23 cellular contexts compared by ENCODE assay signal in the genomic region with DNA sequence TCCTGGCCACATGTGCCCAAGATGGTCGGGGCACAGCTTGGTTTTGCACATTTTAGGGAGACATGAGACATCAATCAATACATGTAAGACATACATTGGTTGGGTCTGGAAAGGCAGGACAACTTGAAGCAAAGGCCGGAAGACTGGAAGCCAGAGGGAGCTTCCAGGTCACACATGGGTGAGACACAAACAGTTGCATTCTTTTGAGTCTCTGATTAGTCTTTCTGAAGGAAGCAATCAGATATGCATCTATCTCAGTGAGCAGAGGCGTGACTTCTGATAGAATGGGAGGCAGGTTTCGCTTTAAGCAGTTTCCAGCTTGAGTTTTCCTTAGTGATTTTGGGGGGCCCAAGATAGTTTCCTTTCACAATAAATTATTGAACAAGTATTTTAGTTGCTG.
A peak's percentile ranks its signal among the peaks of the same experiment; 100 is the strongest.
DNase-seq lines count a peak whose midpoint lies in the region; ATAC-seq, FAIRE-seq and TF ChIP-seq lines count a peak whose summit lies in the region.
"Had no signal": no experiment of that assay in that cellular context is flagged by ENCODE, and none has a peak within 500 bp of the region (broad histone marks: within the 10 kb centered on the region; RNA-seq: fewer than 3 reads in every experiment).

No MANE protein-coding gene starts in this region.

- no peak for DNase-seq in GM23338 (ENCODE audit: low spot score)
- no peak for DNase-seq in H1 (ENCODE audit: low read depth in 1 of 2, low spot score in 2 of 2)
- DNase-seq in neural progenitor cell (ENCODE audit: low spot score), result no peak
- DNase-seq in glomerular visceral epithelial cell (ENCODE audit: extremely low spot score), result no peak
- DNase-seq in frontal cortex (ENCODE audit: low spot score in 2 of 2), result no peak
- DNase-seq in COLO829 (ENCODE audit: low spot score), result no peak
- DNase-seq: Calu3; CD4-positive, alpha-beta memory T cell; DMS79 treated with DMSO at 0.1 percent for 48 hours; EL; GDM1; GOT3; H9; KBM-7 had no signal

- TF ChIP-seq CTCF in GM23338 (conservative IDR thresholded peaks at IDR 0.05; ENCODE audit: low read depth in 2 of 2), result no peak
- TF ChIP-seq CTCF in H1 (IDR thresholded peaks at IDR 0.05; ENCODE audit: control extremely low read depth in 1 of 3, insufficient read depth in 1 of 3, low read depth in 1 of 3, low read length in 3 of 3), result no peak
- TF ChIP-seq CTCF in neural progenitor cell (IDR thresholded peaks at IDR 0.05), result no peak

- FAIRE-seq in H1 (lab: Jason Lieb, UNC) (no peak), frontal cortex (lab: Jason Lieb, UNC) (no peak)
- FAIRE-seq: A549, GM12892, GM18507, HepG2, HTR-8/SVneo had no signal

- CTCF ChIA-PET in H1 (lab: Charles Lee; ENCODE audit: partially characterized antibody), result interaction anchor here (0.6 kb wide), 1 partner anchor 418 kb away, joined by 3 read pairs; no protein-coding TSS in a partner anchor

- WGBS in H1 (ENCODE audit: extremely low coverage in 1 of 2, insufficient coverage in 1 of 2, insufficient read length in 1 of 2, insufficient replicate concordance in 2 of 2, low coverage in 1 of 2, low lambda C conversion rate in 2 of 2, missing lambda C conversion rate in 1 of 2), 2 experiments, result 94% methylated on average over 4 of the region's 4 CpGs; no CpG with 5 or more reads in 1 of the 2 experiments

- no peak for TF ChIP-seq EP300 in H1 (IDR thresholded peaks at IDR 0.05; ENCODE audit: borderline replicate concordance in 1 of 2, low read depth in 2 of 2, low read length in 2 of 2)

- H3K4me1 ChIP-seq in BLaER1 treated with 17β-estradiol and CSF1 and Interleukin-3, amounts not matched to agents 10 nM and 100 nM, result peaks cover 6 to 13% (median 9%) of the 10 kb centered on the region in 10 experiments; a peak in 14 of 20 replicates
- peaks cover 34% of the 10 kb centered on the region for H3K4me1 ChIP-seq in GM23338 (ENCODE audit: insufficient read depth)
- peaks cover 0 to 8% (median 1%) of the 10 kb centered on the region in 4 experiments; a peak in 2 of 7 replicates for H3K4me1 ChIP-seq in H1 (replicated peaks in 1 of 4; ENCODE audit: control insufficient read depth in 3 of 4, insufficient read depth in 4 of 4, low read length in 3 of 4)
- no peaks in the 10 kb centered on the region for H3K4me1 ChIP-seq in neural progenitor cell
- H3K4me1 ChIP-seq: A549 had no signal

- H3K27ac ChIP-seq in BLaER1 treated with 17β-estradiol and CSF1 and Interleukin-3, amounts not matched to agents 10 nM and 100 nM, result no peak overlapping the region
- H3K27ac ChIP-seq in GM23338 (ENCODE audit: low read depth) (peak overlapping the region; percentile 95; the same call in 1 of the 2 replicates), H1 (ENCODE audit: low read depth, low read length) (no peak overlapping the region), neural progenitor cell (no peak overlapping the region)
- H3K27ac ChIP-seq: 22Rv1, A549 had no signal

- no peak overlapping the region for H2AFZ ChIP-seq in GM23338
- H2AFZ ChIP-seq in H1 (ENCODE audit: low read length), result no peak overlapping the region
- peak overlapping the region; percentile 12 for H2AFZ ChIP-seq in neural progenitor cell (replicated peaks)

- H2AK5ac ChIP-seq in H1 (ENCODE audit: low read depth, low read length), result 0 out of 2 replicates have a peak overlapping the region, but pooled peaks have one; percentile 80

- H3K36me3 ChIP-seq in BLaER1 treated with 17β-estradiol and CSF1 and Interleukin-3, amounts not matched to agents 10 nM and 100 nM, result no peaks in the 10 kb centered on the region
- H3K36me3 ChIP-seq in GM23338 (ENCODE audit: insufficient read depth) (no peaks in the 10 kb centered on the region; the same call in 1 of the 2 replicates), H1 (ENCODE audit: control insufficient read depth in 2 of 4, insufficient read depth in 4 of 4, low read length in 3 of 4) (peaks cover 0 to 21% (median 0%) of the 10 kb centered on the region in 4 experiments; a peak in 4 of 8 replicates), neural progenitor cell (no peaks in the 10 kb centered on the region)

- peak overlapping the region; percentile 17 to 52 (median 34); a peak in 14 of 22 replicates for H3K4me2 ChIP-seq in BLaER1 treated with 17β-estradiol and CSF1 and Interleukin-3, amounts not matched to agents 10 nM and 100 nM
- no peak overlapping the region for H3K4me2 ChIP-seq in GM23338
- H3K4me2 ChIP-seq in H1 (ENCODE audit: insufficient read depth in 1 of 2, low read depth in 2 of 2, low read length in 2 of 2), result peak overlapping the region in 1 of 2 experiments; percentile 11; a peak in 1 of 4 replicates
- no peak overlapping the region for H3K4me2 ChIP-seq in neural progenitor cell
- H3K4me2 ChIP-seq: A549 had no signal

- no peak overlapping the region for H3K27ac Mint-ChIP-seq in GM23338
- no peak overlapping the region for H3K27ac Mint-ChIP-seq in neural progenitor cell
- H3K27ac Mint-ChIP-seq: CD14-positive monocyte; CD4-positive, alpha-beta memory T cell; H9; IgD-negative memory B cell had no signal

- H3K18ac ChIP-seq in H1 (ENCODE audit: extremely low read depth, low read length), result peak overlapping the region; percentile 81

- POLR2A ChIA-PET in H1 (lab: Charles Lee; ENCODE audit: partially characterized antibody), result no interaction called here

- H2BK120ac ChIP-seq in H1 (replicated peaks; ENCODE audit: low read depth, low read length), result peak overlapping the region; percentile 47

- H3K4me3 Mint-ChIP-seq in GM23338 (no peak overlapping the region), neural progenitor cell (no peak overlapping the region)
- H3K4me3 Mint-ChIP-seq: CD14-positive monocyte; CD4-positive, alpha-beta memory T cell; H9; IgD-negative memory B cell had no signal

- H3K4ac ChIP-seq in H1 (replicated peaks; ENCODE audit: insufficient read length, low read depth, low read length), result peak overlapping the region; percentile 3

- H3K23me2 ChIP-seq in H1 (ENCODE audit: low read depth, low read length), result no peaks in the 10 kb centered on the region; the same call in 1 of the 2 replicates

- H4K5ac ChIP-seq in H1 (ENCODE audit: insufficient read length, low read depth, low read length), result no peak overlapping the region

- H3K9me3 ChIP-seq in BLaER1 treated with 17β-estradiol and CSF1 and Interleukin-3, amounts not matched to agents 10 nM and 100 nM (replicated peaks in 1 of 11), result no peaks in the 10 kb centered on the region; a peak in 1 of 22 replicates
- H3K9me3 ChIP-seq in H1 (ENCODE audit: insufficient read depth in 2 of 2, low read depth in 1 of 2, low read length in 1 of 2), result 0 out of 4 replicates have a peak, but pooled peaks cover 0 to 3% of the 10 kb centered on the region in 2 experiments
- H3K9me3 ChIP-seq in neural progenitor cell (ENCODE audit: low read depth), result no peaks in the 10 kb centered on the region
- H3K9me3 ChIP-seq: A549 had no signal

- no peak overlapping the region for H4K8ac ChIP-seq in H1 (ENCODE audit: extremely low read depth, insufficient read depth, low read length)

- H3K14ac ChIP-seq in H1 (ENCODE audit: insufficient read length), result no peak overlapping the region

- H2BK15ac ChIP-seq in H1 (ENCODE audit: low read length), result no peak overlapping the region

- no peaks in the 10 kb centered on the region for H3K79me2 ChIP-seq in GM23338 (replicated peaks; ENCODE audit: insufficient read depth)
- H3K79me2 ChIP-seq in H1 (ENCODE audit: control insufficient read depth in 1 of 2, insufficient read depth in 2 of 2, low read length in 2 of 2), result no peaks in the 10 kb centered on the region
- no peaks in the 10 kb centered on the region for H3K79me2 ChIP-seq in neural progenitor cell (ENCODE audit: low read depth)

- H4K20me1 ChIP-seq in BLaER1 treated with 17β-estradiol and CSF1 and Interleukin-3, amounts not matched to agents 10 nM and 100 nM, result no peaks in the 10 kb centered on the region
- H4K20me1 ChIP-seq in GM23338 (replicated peaks; ENCODE audit: insufficient read depth) (no peaks in the 10 kb centered on the region), H1 (replicated peaks in 1 of 2; ENCODE audit: control insufficient read depth in 1 of 2, insufficient read depth in 2 of 2, low read length in 2 of 2) (no peaks in the 10 kb centered on the region), neural progenitor cell (ENCODE audit: low read depth) (no peaks in the 10 kb centered on the region)

- no peak overlapping the region for H3K23ac ChIP-seq in H1 (ENCODE audit: insufficient read length)

- H3K4me1 Mint-ChIP-seq in GM23338 (peaks cover 12% of the 10 kb centered on the region), neural progenitor cell (peaks cover 3% of the 10 kb centered on the region)
- H3K4me1 Mint-ChIP-seq: CD14-positive monocyte; CD4-positive, alpha-beta memory T cell; IgD-negative memory B cell had no signal

- H3K9ac ChIP-seq in BLaER1 treated with 17β-estradiol and CSF1 and Interleukin-3, amounts not matched to agents 10 nM and 100 nM, result no peak overlapping the region
- no peak overlapping the region for H3K9ac ChIP-seq in H1 (replicated peaks in 1 of 4; ENCODE audit: extremely low read depth in 1 of 4, low read depth in 3 of 4, low read length in 3 of 4)
- no peak overlapping the region for H3K9ac ChIP-seq in neural progenitor cell

- H2BK5ac ChIP-seq in H1 (ENCODE audit: low read depth, low read length), result peak overlapping the region; percentile 88; the same call in 1 of the 2 replicates

- H3K56ac ChIP-seq in H1 (replicated peaks; ENCODE audit: insufficient read length, low read depth, low read length), result no peak overlapping the region

- H3K27me3 Mint-ChIP-seq in GM23338 (ENCODE audit: insufficient read depth, low read depth, poor library complexity), result no peaks in the 10 kb centered on the region
- H3K27me3 Mint-ChIP-seq in neural progenitor cell (ENCODE audit: insufficient read depth, low read depth), result no peaks in the 10 kb centered on the region
- H3K27me3 Mint-ChIP-seq: CD4-positive, alpha-beta memory T cell; IgD-negative memory B cell had no signal

- H3F3A ChIP-seq in GM23338 (replicated peaks; ENCODE audit: low read depth) (0 out of 2 replicates have a peak, but pooled peaks cover 3% of the 10 kb centered on the region), neural progenitor cell (ENCODE audit: low read depth) (no peaks in the 10 kb centered on the region)

- peaks cover 8% of the 10 kb centered on the region; the same call in 2 of the 3 replicates for H3K9me3 Mint-ChIP-seq in GM23338
- no peaks in the 10 kb centered on the region for H3K9me3 Mint-ChIP-seq in neural progenitor cell
- H3K9me3 Mint-ChIP-seq: IgD-negative memory B cell had no signal

- no peak overlapping the region for H3K4me3 ChIP-seq in BLaER1 treated with 17β-estradiol and CSF1 and Interleukin-3, amounts not matched to agents 10 nM and 100 nM
- no peak overlapping the region for H3K4me3 ChIP-seq in GM23338
- H3K4me3 ChIP-seq in H1 (ENCODE audit: extremely low read depth in 1 of 4, insufficient read depth in 2 of 4, low read depth in 3 of 4, low read length in 4 of 4), result no peak overlapping the region
- H3K4me3 ChIP-seq in neural progenitor cell, result no peak overlapping the region
- H3K4me3 ChIP-seq: A549 had no signal

- TF ChIP-seq POLR2A in H1 (IDR thresholded peaks at IDR 0.05; ENCODE audit: control extremely low read depth in 1 of 2, low read depth in 2 of 2, low read length in 2 of 2), result no peak

- ATAC-seq in GM23338, result no peak
- ATAC-seq: A549, HepG2 had no signal

- no peaks in the 10 kb centered on the region; the same call in 1 of the 2 replicates for H3K79me1 ChIP-seq in H1 (ENCODE audit: low read depth, low read length)

- H2BK20ac ChIP-seq in H1 (ENCODE audit: low read length), result peak overlapping the region; percentile 87; the same call in 1 of the 2 replicates

- peak overlapping the region; percentile 99; the same call in 1 of the 2 replicates for H2BK12ac ChIP-seq in H1 (ENCODE audit: low read depth, low read length)

- H4K91ac ChIP-seq in H1 (replicated peaks; ENCODE audit: insufficient read length, low read length), result peak overlapping the region; percentile 94

- H3K27me3 ChIP-seq in BLaER1 treated with 17β-estradiol and CSF1 and Interleukin-3, amounts not matched to agents 10 nM and 100 nM, result no peaks in the 10 kb centered on the region
- H3K27me3 ChIP-seq in GM23338 (ENCODE audit: insufficient read depth), result no peaks in the 10 kb centered on the region
- no peaks in the 10 kb centered on the region for H3K27me3 ChIP-seq in H1 (replicated peaks in 1 of 4; ENCODE audit: control insufficient read depth in 3 of 4, extremely low read depth in 1 of 4, insufficient read depth in 3 of 4, low read length in 3 of 4)
- no peaks in the 10 kb centered on the region for H3K27me3 ChIP-seq in neural progenitor cell

- H3K9me2 ChIP-seq in GM23338 (ENCODE audit: insufficient read depth), result peaks cover 31% of the 10 kb centered on the region

- H3K36me3 Mint-ChIP-seq in GM23338 (ENCODE audit: low read depth) (peaks cover 17% of the 10 kb centered on the region), neural progenitor cell (no peaks in the 10 kb centered on the region)
- H3K36me3 Mint-ChIP-seq: CD14-positive monocyte; CD4-positive, alpha-beta memory T cell; IgD-negative memory B cell had no signal

- no peak for TF ChIP-seq RAD21 in H1 (IDR thresholded peaks at IDR 0.05 in 1 of 2, conservative IDR thresholded peaks at IDR 0.05 in 1 of 2; ENCODE audit: low read depth in 2 of 2, low read length in 2 of 2)

Comparison
In these comparisons a context has a peak if more than half of its experiments do, and no peak if none do; other contexts are left out.
1. H3K4me2 ChIP-seq: peak in BLaER1 treated with 17β-estradiol and CSF1 and Interleukin-3, amounts not matched to agents 10 nM and 100 nM (11 of 11); none in GM23338 (single experiment) and neural progenitor cell (single experiment).